Comparison of ENCODE assay signal across 27 cellular contexts in the genomic region with DNA sequence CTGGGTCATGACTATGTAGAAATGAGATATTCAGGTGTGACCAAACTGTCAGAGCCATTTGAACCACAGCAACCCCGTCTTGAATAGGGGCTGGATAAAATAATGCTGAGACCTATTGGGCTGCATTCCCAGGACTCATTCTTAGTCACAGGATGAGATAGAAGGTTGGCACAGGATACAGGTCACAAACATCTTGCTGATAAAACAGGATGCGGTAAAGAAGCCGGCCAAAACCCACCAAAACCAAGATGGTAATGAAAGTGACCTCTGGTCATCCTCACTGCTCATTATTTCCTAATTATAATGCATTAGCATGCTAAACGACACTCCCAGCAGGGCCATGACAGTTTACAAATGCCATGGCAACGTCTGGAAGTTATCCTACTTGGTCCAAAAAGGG.
"Had no signal": no experiment of that assay in that cellular context is flagged by ENCODE, and none has a peak within 500 bp of the region (broad histone marks: within the 10 kb centered on the region; RNA-seq: fewer than 3 reads in every experiment).

No MANE protein-coding gene starts in this region.

- H3K9me3 Mint-ChIP-seq: nephron; neural progenitor cell; stimulated activated memory B cell treated with anti-CD40 and anti-IgM and Interleukin-4, amounts not matched to agents 10 μg/mL and 1 μg/mL and 100 μg/mL, for 72 hours; type B pancreatic cell had no signal

- DNase-seq: immature natural killer cell; kidney; left colon; left lung; lower lobe of right lung; mammary epithelial cell; mesenchymal stem cell; naive thymus-derived CD8-positive, alpha-beta T cell; ovary; right lobe of liver; stimulated activated CD4-positive, alpha-beta T cell treated with anti-CD3 and anti-CD28 coated beads, Interleukin-1b, Interleukin-23, amount 100 ng/mL, for 48 hours; stimulated activated CD4-positive, alpha-beta T cell treated with anti-CD3 and anti-CD28 coated beads, Interleukin-2, amount 100 ng/mL, for 48 hours; stimulated activated CD4-positive, alpha-beta T cell treated with anti-CD3 and anti-CD28 coated beads, Interleukin-4, amount 100 ng/mL, for 4 hours; stimulated activated CD8-positive, alpha-beta memory T cell treated with anti-CD3 and anti-CD28 coated beads, Interleukin-4, amount 100 ng/mL, for 48 hours; stimulated activated naive CD4-positive, alpha-beta T cell treated with Interleukin-2 at 50 U/mL for 16 hours; stimulated activated naive CD8-positive, alpha-beta T cell treated with anti-CD3 and anti-CD28 coated beads, Interleukin-15, amount 100 ng/mL, for 72 hours; substantia nigra; uterus had no signal

- H3K36me3 Mint-ChIP-seq: immature natural killer cell; naive thymus-derived CD8-positive, alpha-beta T cell; neural progenitor cell; stimulated activated memory B cell treated with anti-CD40 and anti-IgM and Interleukin-4, amounts not matched to agents 10 μg/mL and 1 μg/mL and 100 μg/mL, for 72 hours; type B pancreatic cell had no signal

- H3K4me3 Mint-ChIP-seq: immature natural killer cell; naive thymus-derived CD8-positive, alpha-beta T cell; nephron; neural progenitor cell; stimulated activated memory B cell treated with anti-CD40 and anti-IgM and Interleukin-4, amounts not matched to agents 10 μg/mL and 1 μg/mL and 100 μg/mL, for 72 hours; stimulated activated naive CD8-positive, alpha-beta T cell treated with anti-CD3 and anti-CD28 coated beads, Interleukin-15, amount 100 ng/mL, for 72 hours; type B pancreatic cell had no signal

- ATAC-seq: left colon; left lung; lower lobe of right lung; naive thymus-derived CD8-positive, alpha-beta T cell; right lobe of liver; stimulated activated memory B cell treated with anti-CD40 and anti-IgM and Interleukin-4, amounts not matched to agents 10 μg/mL and 1 μg/mL and 100 μg/mL, for 72 hours; stimulated activated naive CD8-positive, alpha-beta T cell treated with anti-CD3 and anti-CD28 coated beads, Interleukin-15, amount 100 ng/mL, for 72 hours had no signal

- H3K27me3 ChIP-seq: left lung, neural progenitor cell, neutrophil, ovary, right atrium auricular region, right lobe of liver, tibial nerve, uterus had no signal

- H3K27ac Mint-ChIP-seq: immature natural killer cell; naive thymus-derived CD8-positive, alpha-beta T cell; nephron; neural progenitor cell; progenitor cell of endocrine pancreas; stimulated activated memory B cell treated with anti-CD40 and anti-IgM and Interleukin-4, amounts not matched to agents 10 μg/mL and 1 μg/mL and 100 μg/mL, for 72 hours; stimulated activated naive CD8-positive, alpha-beta T cell treated with anti-CD3 and anti-CD28 coated beads, Interleukin-15, amount 100 ng/mL, for 72 hours; type B pancreatic cell had no signal

- H3K36me3 ChIP-seq: left lung, lower lobe of right lung, neural progenitor cell, neutrophil, ovary, right atrium auricular region, right lobe of liver, tibial nerve, uterus had no signal

- H3K4me1 ChIP-seq: left lung, lower lobe of right lung, neural progenitor cell, right atrium auricular region, right lobe of liver, tibial nerve, uterus had no signal

- H2AFZ ChIP-seq: neural progenitor cell had no signal

- H3K4me1 Mint-ChIP-seq: immature natural killer cell; naive thymus-derived CD8-positive, alpha-beta T cell; nephron; neural progenitor cell; stimulated activated memory B cell treated with anti-CD40 and anti-IgM and Interleukin-4, amounts not matched to agents 10 μg/mL and 1 μg/mL and 100 μg/mL, for 72 hours; stimulated activated naive CD8-positive, alpha-beta T cell treated with anti-CD3 and anti-CD28 coated beads, Interleukin-15, amount 100 ng/mL, for 72 hours had no signal

- H3K9me3 ChIP-seq: lower lobe of right lung, neutrophil, ovary, right lobe of liver, uterus had no signal

- H3K4me3 ChIP-seq: left lung, lower lobe of right lung, neural progenitor cell, ovary, right atrium auricular region, right lobe of liver, smooth muscle cell, tibial nerve, uterus had no signal

- H3K9ac ChIP-seq: neural progenitor cell had no signal

- H3K27me3 Mint-ChIP-seq: naive thymus-derived CD8-positive, alpha-beta T cell; stimulated activated memory B cell treated with anti-CD40 and anti-IgM and Interleukin-4, amounts not matched to agents 10 μg/mL and 1 μg/mL and 100 μg/mL, for 72 hours; stimulated activated naive CD8-positive, alpha-beta T cell treated with anti-CD3 and anti-CD28 coated beads, Interleukin-15, amount 100 ng/mL, for 72 hours; type B pancreatic cell had no signal

- H3K4me2 ChIP-seq: neural progenitor cell, smooth muscle cell had no signal

- H3K27ac ChIP-seq: left lung, lower lobe of right lung, neural progenitor cell, neutrophil, ovary, right atrium auricular region, right lobe of liver, tibial nerve, uterus had no signal
